19 cellular contexts compared by ENCODE assay signal in the genomic region with DNA sequence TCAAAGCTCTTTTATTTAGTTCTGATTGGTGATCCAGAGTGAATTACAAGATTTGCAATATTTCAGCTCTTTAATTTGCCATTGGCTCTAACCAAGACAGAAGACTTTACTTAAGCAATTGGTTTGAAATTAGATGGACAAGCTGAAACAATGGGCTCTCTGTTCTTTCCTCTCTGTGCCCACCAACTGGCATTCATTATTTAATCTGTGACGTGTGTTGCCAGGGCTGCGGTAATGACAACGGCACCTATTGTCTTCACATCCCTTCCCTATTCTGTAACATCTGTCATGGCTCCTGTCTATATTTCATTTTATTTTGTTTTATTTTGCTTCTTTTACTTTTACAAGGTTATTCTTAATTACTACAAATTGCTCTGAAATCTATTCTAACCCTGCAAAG. TPM values are rescaled to one million over a fixed set of nuclear protein-coding genes. Genes with fewer than 3 reads are reported as not detected.
DNase-seq lines count a peak whose midpoint lies in the region; ATAC-seq and TF ChIP-seq lines count a peak whose summit lies in the region.
"Had no signal": no experiment of that assay in that cellular context is flagged by ENCODE, and none has a peak within 500 bp of the region (broad histone marks: within the 10 kb centered on the region; RNA-seq: fewer than 3 reads in every experiment).

No MANE protein-coding gene starts in this region.

- ATAC-seq in activated CD8-positive, alpha-beta memory T cell treated with anti-CD3 and anti-CD28 coated beads, Interleukin-2, amount 10 ng/mL, durations not matched to agents 7 days and 5 days, result no peak
- no peak for ATAC-seq in GM18511 (IDR thresholded peaks at IDR 0.05; ENCODE audit: unreplicated experiment)
- ATAC-seq: activated CD4-positive, alpha-beta T cell treated with anti-CD3 and anti-CD28 coated beads for 36 hours; heart left ventricle; psoas muscle had no signal

- H3K36me3 Mint-ChIP-seq in activated CD8-positive, alpha-beta memory T cell treated with anti-CD3 and anti-CD28 coated beads, Interleukin-2, amount 10 ng/mL, durations not matched to agents 7 days and 5 days, result no peaks in the 10 kb centered on the region
- H3K36me3 Mint-ChIP-seq: activated naive CD8-positive, alpha-beta T cell treated with anti-CD3 and anti-CD28 coated beads for 36 hours had no signal

- H3K9me3 ChIP-seq in SJCRH30 (replicated peaks) (no peaks in the 10 kb centered on the region), suprapubic skin (no peaks in the 10 kb centered on the region)
- H3K9me3 ChIP-seq: heart left ventricle, MG63, psoas muscle, transverse colon had no signal

- WGBS in suprapubic skin, result 48% methylated on average over 3 of the region's 3 CpGs

- peak in 2 of 3 experiments; percentile 16 to 59 for DNase-seq in NCI-H1417 (lab: John Stamatoyannopoulos, UW)
- no peak for DNase-seq in NCI-H1417 treated with DMSO at 0.1 percent for 48 hours (lab: John Stamatoyannopoulos, UW)
- peak; percentile 17 to 66 for DNase-seq in SJCRH30
- peak in 39 of 42 donors; percentile 44 to 88 (median 69) for DNase-seq in head of caudate nucleus
- no peak for DNase-seq in suprapubic skin (ENCODE audit: low spot score in 2 of 2)
- no peak for DNase-seq in stimulated activated CD4-positive, alpha-beta T cell treated with anti-CD3 and anti-CD28 coated beads, Interleukin-4, amount 100 ng/mL, for 24 hours
- no peak for DNase-seq in activated CD8-positive, alpha-beta memory T cell treated with anti-CD3 and anti-CD28 coated beads, Interleukin-2, amount 10 ng/mL, durations not matched to agents 7 days and 5 days
- DNase-seq: 8988T; activated CD4-positive, alpha-beta T cell treated with anti-CD3 and anti-CD28 coated beads for 36 hours; activated naive CD8-positive, alpha-beta T cell treated with anti-CD3 and anti-CD28 coated beads for 36 hours; activated T-cell treated with anti-CD3 and anti-CD28 coated beads, Interleukin-2, amount 50 U/mL, for 1 hour; cerebellar nuclear complex; heart left ventricle; MG63; psoas muscle; transverse colon had no signal

- H3K27me3 ChIP-seq in SJCRH30 (no peaks in the 10 kb centered on the region), suprapubic skin (no peaks in the 10 kb centered on the region)
- H3K27me3 ChIP-seq: heart left ventricle, MG63, transverse colon had no signal

- H3K4me3 ChIP-seq in SJCRH30, result no peak overlapping the region
- H3K4me3 ChIP-seq in suprapubic skin, result no peak overlapping the region
- H3K4me3 ChIP-seq: heart left ventricle, MG63, psoas muscle, transverse colon had no signal

- intact Hi-C loops in head of caudate nucleus (cut with DNase I), result loop anchor here (10.0 kb wide), 2 partner anchors 72 to 822 kb away; no protein-coding TSS in a partner anchor

- CTCF ChIA-PET in activated CD8-positive, alpha-beta memory T cell treated with anti-CD3 and anti-CD28 coated beads, Interleukin-2, amount 10 ng/mL, durations not matched to agents 7 days and 5 days (lab: Charles Lee), result no interaction called here

- no peak overlapping the region for H3K4me3 Mint-ChIP-seq in activated CD8-positive, alpha-beta memory T cell treated with anti-CD3 and anti-CD28 coated beads, Interleukin-2, amount 10 ng/mL, durations not matched to agents 7 days and 5 days
- H3K4me3 Mint-ChIP-seq: activated CD4-positive, alpha-beta T cell treated with anti-CD3 and anti-CD28 coated beads for 36 hours; activated naive CD8-positive, alpha-beta T cell treated with anti-CD3 and anti-CD28 coated beads for 36 hours; T-helper 2 cell treated with Interferon-gamma antibody and Interleukin-4, amounts not matched to agents 5 μg/mL and 100 μg/mL, for 36 hours had no signal

- H3K4me1 ChIP-seq in SJCRH30, result peaks cover 17% of the 10 kb centered on the region
- H3K4me1 ChIP-seq in suprapubic skin, result peaks cover 21% of the 10 kb centered on the region

- H3K27ac Mint-ChIP-seq in activated CD8-positive, alpha-beta memory T cell treated with anti-CD3 and anti-CD28 coated beads, Interleukin-2, amount 10 ng/mL, durations not matched to agents 7 days and 5 days, result no peak overlapping the region
- H3K27ac Mint-ChIP-seq: activated CD4-positive, alpha-beta T cell treated with anti-CD3 and anti-CD28 coated beads for 36 hours; activated naive CD8-positive, alpha-beta T cell treated with anti-CD3 and anti-CD28 coated beads for 36 hours; T-helper 2 cell treated with Interferon-gamma antibody and Interleukin-4, amounts not matched to agents 5 μg/mL and 100 μg/mL, for 36 hours had no signal

- no peak for TF ChIP-seq EP300 in suprapubic skin (IDR thresholded peaks at IDR 0.05)

- H3K36me3 ChIP-seq in SJCRH30 (no peaks in the 10 kb centered on the region), suprapubic skin (no peaks in the 10 kb centered on the region)
- H3K36me3 ChIP-seq: heart left ventricle, MG63, transverse colon had no signal

- peak overlapping the region; percentile 38 for H3K27ac ChIP-seq in SJCRH30
- H3K27ac ChIP-seq in suprapubic skin, result peak overlapping the region; percentile 5
- H3K27ac ChIP-seq: psoas muscle, RWPE1 had no signal

- no peaks in the 10 kb centered on the region for H3K9me3 Mint-ChIP-seq in activated CD8-positive, alpha-beta memory T cell treated with anti-CD3 and anti-CD28 coated beads, Interleukin-2, amount 10 ng/mL, durations not matched to agents 7 days and 5 days (ENCODE audit: low read depth)
- H3K9me3 Mint-ChIP-seq: activated naive CD8-positive, alpha-beta T cell treated with anti-CD3 and anti-CD28 coated beads for 36 hours; T-helper 2 cell treated with Interferon-gamma antibody and Interleukin-4, amounts not matched to agents 5 μg/mL and 100 μg/mL, for 36 hours had no signal

- H3K4me1 Mint-ChIP-seq in activated CD8-positive, alpha-beta memory T cell treated with anti-CD3 and anti-CD28 coated beads, Interleukin-2, amount 10 ng/mL, durations not matched to agents 7 days and 5 days, result no peaks in the 10 kb centered on the region
- H3K4me1 Mint-ChIP-seq: activated CD4-positive, alpha-beta T cell treated with anti-CD3 and anti-CD28 coated beads for 36 hours had no signal

- no peak for TF ChIP-seq POLR2A in suprapubic skin (IDR thresholded peaks at IDR 0.05)

- H3K27me3 Mint-ChIP-seq in activated CD8-positive, alpha-beta memory T cell treated with anti-CD3 and anti-CD28 coated beads, Interleukin-2, amount 10 ng/mL, durations not matched to agents 7 days and 5 days, result peaks cover 17% of the 10 kb centered on the region

- no peak for TF ChIP-seq CTCF in suprapubic skin (IDR thresholded peaks at IDR 0.05)

RNA-seq across cellular contexts. Expression of a gene that starts 33.9 kb away (rescaled TPM):
- total RNA-seq in SJCRH30 (2014; rRNA removed; shearing (Covaris generic)), result 4.2 and 5.2 TPM in 2 replicates
- total RNA-seq in suprapubic skin, result 10 to 100 TPM; 49.0 to 66.0 (median 55.1) TPM
- 1 to 10 TPM; 2.0 to 3.4 TPM for total RNA-seq in activated CD8-positive, alpha-beta memory T cell treated with anti-CD3 and anti-CD28 coated beads, Interleukin-2, amount 10 ng/mL, durations not matched to agents 7 days and 5 days

Comparison
In these comparisons a context has a peak if more than half of its experiments do, and no peak if none do; other contexts are left out.
1. DNase-seq: peak in NCI-H1417 (2 of 3), SJCRH30 (2 of 2) and head of caudate nucleus (39 of 42); none in NCI-H1417 treated with DMSO at 0.1 percent for 48 hours (single experiment), suprapubic skin (0 of 2), stimulated activated CD4-positive, alpha-beta T cell treated with anti-CD3 and anti-CD28 coated beads, Interleukin-4, amount 100 ng/mL, for 24 hours (single experiment) and activated CD8-positive, alpha-beta memory T cell treated with anti-CD3 and anti-CD28 coated beads, Interleukin-2, amount 10 ng/mL, durations not matched to agents 7 days and 5 days (single experiment).